In the genomic region with DNA sequence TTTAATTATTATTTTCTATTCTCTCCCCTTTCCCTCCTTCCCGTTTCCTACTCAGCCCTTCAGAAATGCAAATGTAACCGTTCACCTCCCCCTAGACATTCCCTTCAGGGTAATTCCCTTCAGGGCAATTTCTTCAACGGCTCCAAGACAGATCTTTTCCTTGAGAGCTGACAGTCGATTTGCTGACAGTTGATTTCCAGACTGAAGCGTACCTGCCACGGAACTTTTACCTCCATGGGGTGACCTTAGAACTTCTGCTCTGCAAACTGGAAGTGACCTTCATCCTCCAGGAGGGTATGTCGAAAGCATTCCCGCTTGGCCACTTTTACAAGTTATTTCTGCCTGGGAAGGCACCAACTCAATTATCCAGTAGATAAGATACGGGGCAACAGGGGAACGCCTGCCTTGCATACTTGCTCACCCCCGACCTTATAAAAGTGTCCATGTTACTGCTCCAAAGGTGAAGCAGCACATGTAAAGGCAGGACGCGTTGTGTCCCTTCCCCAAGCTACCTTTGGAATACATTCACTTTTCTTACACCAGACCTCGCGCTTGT, we compare ENCODE assay signal across 29 cellular contexts. TPM values are rescaled to one million over a fixed set of nuclear protein-coding genes. Genes with fewer than 3 reads are reported as not detected.
DNase-seq lines count a peak whose midpoint lies in the region; ATAC-seq, FAIRE-seq and TF ChIP-seq lines count a peak whose summit lies in the region.
"Had no signal": no experiment of that assay in that cellular context is flagged by ENCODE, and none has a peak within 500 bp of the region (broad histone marks: within the 10 kb centered on the region; RNA-seq: fewer than 3 reads in every experiment).

No MANE protein-coding gene starts in this region.

- no peak for TF ChIP-seq RAD21 in HepG2 (CRISPR knock-in tag; IDR thresholded peaks at IDR 0.05)

- POLR2A ChIA-PET in WTC11 (lab: Charles Lee): interaction anchor here (0.7 to 1.3 kb wide), 2 partner anchors 14 to 221 kb away, joined by 3 to 4 read pairs; no protein-coding TSS in a partner anchor
- POLR2A ChIA-PET in HepG2 (lab: Yijun Ruan, JAX): interaction anchor here (1.1 to 3.8 kb wide), 3 partner anchors 36 to 50 kb away, joined by 3 to 18 read pairs (median 3); a partner anchor contains a TSS

- no peaks in the 10 kb centered on the region for H4K20me1 ChIP-seq in HepG2 (ENCODE audit: insufficient read depth, low read length)
- H4K20me1 ChIP-seq: BLaER1 treated with 17β-estradiol and CSF1 and Interleukin-3, amounts not matched to agents 10 nM and 100 nM had no signal

- H3K27me3 Mint-ChIP-seq in WTC11 (ENCODE audit: low read depth): no peaks in the 10 kb centered on the region
- peaks cover 33% of the 10 kb centered on the region for H3K27me3 Mint-ChIP-seq in activated naive CD4-positive, alpha-beta T cell treated with anti-CD3 and anti-CD28 coated beads for 36 hours (ENCODE audit: low read depth)

- H3K4me1 Mint-ChIP-seq in WTC11: peaks cover 50% of the 10 kb centered on the region
- peaks cover 6% of the 10 kb centered on the region for H3K4me1 Mint-ChIP-seq in activated naive CD4-positive, alpha-beta T cell treated with anti-CD3 and anti-CD28 coated beads for 36 hours (ENCODE audit: low read depth)

- WGBS in HepG2 (ENCODE audit: low lambda C conversion rate): 3% methylated on average over 15 of the region's 15 CpGs

- in situ Hi-C loops in HAP-1 (cut with MboI; ENCODE audit: low sequenced_read_pairs) (loop anchor here (5.0 to 10.0 kb wide), 3 partner anchors 109 to 312 kb away; no protein-coding TSS in a partner anchor), HepG2 (cut with HindIII; ENCODE audit: extremely low pct_ligation_motif_present, low pct_unique_long_range_greater_than_20kb) (loop anchor here (5.0 to 10.0 kb wide), 3 partner anchors 117 to 309 kb away; no protein-coding TSS in a partner anchor)

- H3K36me3 Mint-ChIP-seq in WTC11: peaks cover 18% of the 10 kb centered on the region
- peaks cover 2% of the 10 kb centered on the region for H3K36me3 Mint-ChIP-seq in activated naive CD4-positive, alpha-beta T cell treated with anti-CD3 and anti-CD28 coated beads for 36 hours (ENCODE audit: low read depth)

- no peaks in the 10 kb centered on the region for H3K27me3 ChIP-seq in HAP-1 (ENCODE audit: low read depth)
- H3K27me3 ChIP-seq in HepG2 (ENCODE audit: control insufficient read depth in 1 of 2, insufficient read depth in 2 of 2, low read length in 2 of 2): peaks cover 0 to 8% of the 10 kb centered on the region in 2 experiments; a peak in 3 of 5 replicates
- no peaks in the 10 kb centered on the region for H3K27me3 ChIP-seq in parathyroid adenoma (ENCODE audit: control insufficient read depth, insufficient read depth, low read length)

- H3K9me3 ChIP-seq in HAP-1 (peaks cover 17% of the 10 kb centered on the region), HepG2 (ENCODE audit: low read length) (peaks cover 11% of the 10 kb centered on the region), parathyroid adenoma (ENCODE audit: control insufficient read depth, low read length) (no peaks in the 10 kb centered on the region)
- H3K9me3 ChIP-seq: psoas muscle had no signal

- CTCF ChIA-PET in WTC11 (lab: Charles Lee): interaction anchor here (0.7 to 5.8 kb wide), 16 partner anchors 8 to 222 kb away, joined by 3 to 58 read pairs (median 6); no protein-coding TSS in a partner anchor
- CTCF ChIA-PET in HepG2 (lab: Yijun Ruan, JAX; ENCODE audit: low intra/inter-chr PET ratio, low total read pairs): interaction anchor here (4.2 kb wide), 1 partner anchor 118 kb away, joined by 45 read pairs; no protein-coding TSS in a partner anchor
- CTCF ChIA-PET in activated naive CD4-positive, alpha-beta T cell treated with anti-CD3 and anti-CD28 coated beads for 36 hours (lab: Charles Lee): no interaction called here

- H3K4me3 ChIP-seq in HAP-1 (no peak overlapping the region), HepG2 (replicated peaks in 1 of 3; ENCODE audit: insufficient read depth in 1 of 3, low read depth in 2 of 3, low read length in 3 of 3) (peak overlapping the region; percentile 9 to 79 (median 64); a peak in 5 of 6 replicates), parathyroid adenoma (ENCODE audit: low read depth, low read length) (no peak overlapping the region)
- H3K4me3 ChIP-seq: BLaER1 treated with 17β-estradiol and CSF1 and Interleukin-3, amounts not matched to agents 10 nM and 100 nM; psoas muscle; skin epidermis had no signal

- peak overlapping the region; percentile 5 for H2AFZ ChIP-seq in HepG2 (ENCODE audit: low read length)
- H2AFZ ChIP-seq in parathyroid adenoma: peak overlapping the region; percentile 21

- H3K9ac ChIP-seq in HepG2 (ENCODE audit: insufficient read depth, low read depth, low read length): no peak overlapping the region
- H3K9ac ChIP-seq in parathyroid adenoma: no peak overlapping the region
- H3K9ac ChIP-seq: BLaER1 treated with 17β-estradiol and CSF1 and Interleukin-3, amounts not matched to agents 10 nM and 100 nM had no signal

- H3K36me3 ChIP-seq in HAP-1 (replicated peaks) (no peaks in the 10 kb centered on the region; the same call in 1 of the 2 replicates), HepG2 (replicated peaks in 1 of 2; ENCODE audit: control insufficient read depth in 1 of 2, insufficient read depth in 2 of 2, low read length in 2 of 2) (no peaks in the 10 kb centered on the region), parathyroid adenoma (ENCODE audit: control insufficient read depth, insufficient read depth, low read length) (no peaks in the 10 kb centered on the region)
- H3K36me3 ChIP-seq: BLaER1 treated with 17β-estradiol and CSF1 and Interleukin-3, amounts not matched to agents 10 nM and 100 nM had no signal

- peak overlapping the region; percentile 53 for H3K4me3 Mint-ChIP-seq in WTC11
- no peak overlapping the region for H3K4me3 Mint-ChIP-seq in activated naive CD4-positive, alpha-beta T cell treated with anti-CD3 and anti-CD28 coated beads for 36 hours
- H3K4me3 Mint-ChIP-seq: activated naive CD8-positive, alpha-beta T cell; activated T-helper 1 cell treated with anti-CD3 and anti-CD28 coated beads, Interleukin-12 subunit alpha, Interleukin-12 subunit beta, Interleukin-2, Interleukin-4 antibody, amounts not matched to agents 30 ng/mL and 10 ng/mL and 1 ng/mL, durations not matched to agents 14 hours and 24 hours and 36 hours; neural crest cell had no signal

- H3K27ac ChIP-seq in HepG2 (ENCODE audit: extremely low read length, insufficient read depth, low read length): peak overlapping the region; percentile 48
- H3K27ac ChIP-seq in parathyroid adenoma: no peak overlapping the region
- H3K27ac ChIP-seq: BLaER1 treated with 17β-estradiol and CSF1 and Interleukin-3, amounts not matched to agents 10 nM and 100 nM; psoas muscle; skin epidermis had no signal

- peaks cover 9% of the 10 kb centered on the region for H3K9me3 Mint-ChIP-seq in WTC11
- H3K9me3 Mint-ChIP-seq in activated naive CD4-positive, alpha-beta T cell treated with anti-CD3 and anti-CD28 coated beads for 36 hours: peaks cover 8% of the 10 kb centered on the region

- DNase-seq in HAP-1 (ENCODE audit: low spot score in 2 of 2) (peak; percentile 34 to 42), WTC11 (ENCODE audit: low spot score) (no peak), HepG2 (ENCODE audit: low spot score) (peak; percentile 71), NCI-H345 (lab: John Stamatoyannopoulos, UW) (no peak), AG08395 (ENCODE audit: low spot score) (no peak), GOT3 (lab: John Stamatoyannopoulos, UW) (no peak)
- no peak for DNase-seq in activated naive CD4-positive, alpha-beta T cell treated with anti-CD3 and anti-CD28 coated beads for 36 hours
- DNase-seq: aorta; Calu3; caudate nucleus; dermis blood vessel endothelial cell; DND-41; KG1; MM.1S; NCI-H1417; NCI-H2081 treated with DMSO at 0.1 percent for 48 hours; NCI-H446; psoas muscle; SHP77; stimulated activated CD4-positive, alpha-beta T cell treated with anti-CD3 and anti-CD28 coated beads, Interleukin-1b, Interleukin-23, amount 100 ng/mL, for 48 hours; SW 1271; T1000 had no signal

- no peak for TF ChIP-seq CTCF in WTC11 (IDR thresholded peaks at IDR 0.05)
- no peak for TF ChIP-seq CTCF in HepG2 (CRISPR knock-in tag; IDR thresholded peaks at IDR 0.05)
- TF ChIP-seq CTCF in parathyroid adenoma (IDR thresholded peaks at IDR 0.05): no peak

- no peak for TF ChIP-seq POLR2A in HepG2 (IDR thresholded peaks at IDR 0.05; ENCODE audit: insufficient read depth in 1 of 2, low read depth in 2 of 2, low read length in 2 of 2)

- FAIRE-seq in HepG2 (lab: Jason Lieb, UNC): peak; percentile 78

- BruUV-seq in HepG2 (replicated peaks; lab: Mats Ljungman, UMichigan): no TSS peak

- TF ChIP-seq EP300 in HepG2 (IDR thresholded peaks at IDR 0.05; ENCODE audit: low read depth in 2 of 2, low read length in 2 of 2) (peak in 1 of 2 experiments; percentile 44; a peak in 1 of 4 replicates), HepG2 (CRISPR knock-in tag; IDR thresholded peaks at IDR 0.05; ENCODE audit: borderline replicate concordance) (no peak)

- peak overlapping the region; percentile 89 for H3K27ac Mint-ChIP-seq in WTC11
- H3K27ac Mint-ChIP-seq in activated naive CD4-positive, alpha-beta T cell treated with anti-CD3 and anti-CD28 coated beads for 36 hours: no peak overlapping the region
- H3K27ac Mint-ChIP-seq: activated naive CD8-positive, alpha-beta T cell; activated T-helper 1 cell treated with anti-CD3 and anti-CD28 coated beads, Interleukin-12 subunit alpha, Interleukin-12 subunit beta, Interleukin-2, Interleukin-4 antibody, amounts not matched to agents 30 ng/mL and 10 ng/mL and 1 ng/mL, durations not matched to agents 14 hours and 24 hours and 36 hours had no signal

- H3K79me2 ChIP-seq in HepG2 (ENCODE audit: insufficient read depth, low read length) (no peaks in the 10 kb centered on the region), parathyroid adenoma (no peaks in the 10 kb centered on the region)

- no peak for ATAC-seq in WTC11
- peak; percentile 18 for ATAC-seq in HepG2
- ATAC-seq: HCT116, psoas muscle had no signal

- H3K4me2 ChIP-seq in HepG2 (ENCODE audit: low read depth, low read length) (peak overlapping the region; percentile 100), parathyroid adenoma (ENCODE audit: low read length) (no peak overlapping the region)
- H3K4me2 ChIP-seq: BLaER1 treated with 17β-estradiol and CSF1 and Interleukin-3, amounts not matched to agents 10 nM and 100 nM had no signal

- H3K4me1 ChIP-seq in HAP-1 (peaks cover 37% of the 10 kb centered on the region), HepG2 (ENCODE audit: insufficient read depth, low read length) (peaks cover 48% of the 10 kb centered on the region), parathyroid adenoma (no peaks in the 10 kb centered on the region)

- intact Hi-C loops in HepG2 (cut with micrococcal nuclease; ENCODE audit: unreplicated experiment): loop anchor here (2.0 to 5.0 kb wide), 4 partner anchors 35 to 312 kb away; no protein-coding TSS in a partner anchor
- intact Hi-C loops in activated naive CD4-positive, alpha-beta T cell treated with anti-CD3 and anti-CD28 coated beads for 36 hours (cut with micrococcal nuclease): loop anchor here (2.0 to 5.0 kb wide), 3 partner anchors 117 to 309 kb away; no protein-coding TSS in a partner anchor

RNA-seq across cellular contexts. Expression of a gene that starts 18.5 kb away (rescaled TPM):
- 151 to 197 TPM (median 194 TPM) in 3 replicates for total RNA-seq in WTC11 (2021)
- total RNA-seq in HepG2 (2016; rRNA removed; fragmentation: Illumina TruSeq; extraction: Trizol): 0.24 TPM in 1 of 2 replicates, not detected in the other
- total RNA-seq in HepG2 (2016; cell fraction: cytosol; rRNA removed; fragmentation: Illumina TruSeq; extraction: Trizol; ENCODE audit: low read depth): 0.18 TPM in 1 of 2 replicates, not detected in the other
- total RNA-seq in HepG2 (2016; cell fraction: insoluble cytoplasmic fraction; rRNA removed; fragmentation: Illumina TruSeq; extraction: Trizol): 0.13 and 0.24 TPM in 2 replicates
- 0.07 and 0.19 TPM in 2 replicates for total RNA-seq in HepG2 (2016; cell fraction: membrane; rRNA removed; fragmentation: Illumina TruSeq; extraction: Trizol)
- total RNA-seq in HepG2 (2016; cell fraction: nucleus; rRNA removed; fragmentation: Illumina TruSeq; extraction: Trizol): 0.28 and 0.59 TPM in 2 replicates
- 0.04 and 0.12 TPM in 2 replicates for polyA plus RNA-seq in HepG2 (2011; rRNA removed)
- 0.12 and 0.30 TPM in 2 replicates for polyA plus RNA-seq in HepG2 (2011; cell fraction: cytosol; rRNA removed)
- 0.21 and 0.24 TPM in 2 replicates for polyA plus RNA-seq in HepG2 (2011; cell fraction: nucleus; rRNA removed)
- 0.07 TPM in 1 of 2 replicates, not detected in the other for polyA plus RNA-seq in HepG2 (2012)
- 0.03 and 0.06 TPM in 2 replicates for polyA plus RNA-seq in HepG2 (2016; cell fraction: cytosol; fragmentation: Illumina TruSeq; extraction: Trizol; ENCODE audit: low read depth)
- polyA plus RNA-seq in HepG2 (2016; cell fraction: insoluble cytoplasmic fraction; fragmentation: Illumina TruSeq; extraction: Trizol; ENCODE audit: low read depth): 0.20 TPM in 1 of 2 replicates, not detected in the other
- polyA plus RNA-seq in HepG2 (2016; cell fraction: membrane; fragmentation: Illumina TruSeq; extraction: Trizol; ENCODE audit: low read depth): 0.10 and 0.13 TPM in 2 replicates
- 0.40 and 0.51 TPM in 2 replicates for polyA plus RNA-seq in HepG2 (2016; cell fraction: nucleus; fragmentation: Illumina TruSeq; extraction: Trizol; ENCODE audit: insufficient read depth, low read depth)
- 0.09 and 1.4 TPM in 2 replicates for polyA minus RNA-seq in HepG2 (2011; rRNA and poly(A)+ RNA removed; ENCODE audit: low replicate concordance)
- 0.35 and 0.59 TPM in 2 replicates for polyA minus RNA-seq in HepG2 (2011; cell fraction: cytosol; rRNA and poly(A)+ RNA removed)
- 0.64 TPM in 1 of 2 replicates, not detected in the other for polyA minus RNA-seq in HepG2 (2011; cell fraction: nucleus; rRNA and poly(A)+ RNA removed)
- total RNA-seq in activated naive CD4-positive, alpha-beta T cell treated with anti-CD3 and anti-CD28 coated beads for 36 hours: not detected
- total RNA-seq: activated T-helper 1 cell treated with anti-CD3 and anti-CD28 coated beads, Interleukin-12 subunit alpha, Interleukin-12 subunit beta, Interleukin-2, Interleukin-4 antibody, amounts not matched to agents 30 ng/mL and 10 ng/mL and 1 ng/mL, durations not matched to agents 14 hours and 24 hours and 36 hours had no signal

RNA-seq across cellular contexts. Expression of a gene that starts 50.3 kb away (rescaled TPM):
- total RNA-seq in WTC11 (2021) (944 to 1,223 TPM (median 1,004 TPM) in 3 replicates), HepG2 (2016; rRNA removed; fragmentation: Illumina TruSeq; extraction: Trizol) (779 and 1,144 TPM in 2 replicates)
- 61.7 and 76.7 TPM in 2 replicates for total RNA-seq in HepG2 (2016; cell fraction: cytosol; rRNA removed; fragmentation: Illumina TruSeq; extraction: Trizol; ENCODE audit: low read depth)
- total RNA-seq in HepG2 (2016; cell fraction: insoluble cytoplasmic fraction; rRNA removed; fragmentation: Illumina TruSeq; extraction: Trizol): 790 and 1,072 TPM in 2 replicates
- 128 and 141 TPM in 2 replicates for total RNA-seq in HepG2 (2016; cell fraction: membrane; rRNA removed; fragmentation: Illumina TruSeq; extraction: Trizol)
- 591 and 635 TPM in 2 replicates for total RNA-seq in HepG2 (2016; cell fraction: nucleus; rRNA removed; fragmentation: Illumina TruSeq; extraction: Trizol)
- polyA plus RNA-seq in HepG2 (2011; rRNA removed): 91.5 and 105 TPM in 2 replicates
- polyA plus RNA-seq in HepG2 (2011; cell fraction: cytosol; rRNA removed): 50.8 and 75.9 TPM in 2 replicates
- polyA plus RNA-seq in HepG2 (2011; cell fraction: nucleus; rRNA removed): 99.7 and 139 TPM in 2 replicates
- polyA plus RNA-seq in HepG2 (2012): 351 and 573 TPM in 2 replicates
- 29.0 and 32.7 TPM in 2 replicates for polyA plus RNA-seq in HepG2 (2016; cell fraction: cytosol; fragmentation: Illumina TruSeq; extraction: Trizol; ENCODE audit: low read depth)
- 1,733 and 1,875 TPM in 2 replicates for polyA plus RNA-seq in HepG2 (2016; cell fraction: insoluble cytoplasmic fraction; fragmentation: Illumina TruSeq; extraction: Trizol; ENCODE audit: low read depth)
- polyA plus RNA-seq in HepG2 (2016; cell fraction: membrane; fragmentation: Illumina TruSeq; extraction: Trizol; ENCODE audit: low read depth): 54.0 and 78.7 TPM in 2 replicates
- polyA plus RNA-seq in HepG2 (2016; cell fraction: nucleus; fragmentation: Illumina TruSeq; extraction: Trizol; ENCODE audit: insufficient read depth, low read depth): 1,027 and 1,033 TPM in 2 replicates
- polyA minus RNA-seq in HepG2 (2011; rRNA and poly(A)+ RNA removed; ENCODE audit: low replicate concordance): 22.3 and 47.2 TPM in 2 replicates
- polyA minus RNA-seq in HepG2 (2011; cell fraction: cytosol; rRNA and poly(A)+ RNA removed): 85.0 and 124 TPM in 2 replicates
- 218 and 248 TPM in 2 replicates for polyA minus RNA-seq in HepG2 (2011; cell fraction: nucleus; rRNA and poly(A)+ RNA removed)
- 100 to 1,000 TPM; 908 to 911 TPM for total RNA-seq in activated naive CD4-positive, alpha-beta T cell treated with anti-CD3 and anti-CD28 coated beads for 36 hours

Comparison
In these comparisons a context has a peak if more than half of its experiments do, and no peak if none do; other contexts are left out.
1. DNase-seq: peak in HAP-1 (2 of 2) and HepG2 (single experiment); none in WTC11 (single experiment), NCI-H345 (single experiment), AG08395 (single experiment), GOT3 (single experiment) and activated naive CD4-positive, alpha-beta T cell treated with anti-CD3 and anti-CD28 coated beads for 36 hours (single experiment).
2. H3K4me3 ChIP-seq: peak in HepG2 (3 of 3); none in HAP-1 (single experiment) and parathyroid adenoma (single experiment).
3. RNA of a gene that starts 18.5 kb away (total RNA-seq): 151 to 197 TPM in WTC11; 0.07 to 0.59 TPM in HepG2 and not detected in activated naive CD4-positive, alpha-beta T cell treated with anti-CD3 and anti-CD28 coated beads for 36 hours; every median in the first group is over 10 times any median in the second.